Comparison of ENCODE assay signal across 1 cellular context in the genomic region with DNA sequence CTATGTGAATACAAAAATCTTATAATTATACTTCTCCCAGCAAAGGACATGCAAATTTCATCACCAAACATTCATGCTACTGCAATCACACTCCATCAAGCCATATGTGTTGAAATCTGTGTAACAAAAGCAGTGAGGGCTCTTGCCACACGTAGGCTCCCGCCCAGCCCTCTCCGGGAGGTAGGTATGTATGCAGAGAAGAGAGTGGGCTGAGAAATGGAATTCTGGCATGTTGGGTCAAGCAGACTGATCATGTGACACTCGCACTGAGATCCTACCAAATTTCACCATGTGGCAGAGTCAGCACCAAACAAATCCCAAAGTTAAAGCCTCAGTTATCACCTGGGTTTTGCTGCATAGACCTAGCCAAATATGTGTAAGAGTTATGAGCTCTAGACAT.
TF ChIP-seq lines count a peak whose summit lies in the region.

No MANE protein-coding gene starts in this region.

TF ChIP-seq in HepG2, 621 proteins besides CTCF, POLR2A, EP300 and RAD21:
- TF ChIP-seq GTF2F1 (IDR thresholded peaks at IDR 0.05; ENCODE audit: low read length) (no peak), SP1 (IDR thresholded peaks at IDR 0.05) (no peak), SP1 (CRISPR knock-in tag; IDR thresholded peaks at IDR 0.05) (no peak), ZSCAN29 (CRISPR knock-in tag; conservative IDR thresholded peaks at IDR 0.05) (no peak), ZNF83 (CRISPR knock-in tag; IDR thresholded peaks at IDR 0.05; ENCODE audit: borderline replicate concordance) (no peak)
